Comparison of ENCODE assay signal across 8 cellular contexts in the genomic region with DNA sequence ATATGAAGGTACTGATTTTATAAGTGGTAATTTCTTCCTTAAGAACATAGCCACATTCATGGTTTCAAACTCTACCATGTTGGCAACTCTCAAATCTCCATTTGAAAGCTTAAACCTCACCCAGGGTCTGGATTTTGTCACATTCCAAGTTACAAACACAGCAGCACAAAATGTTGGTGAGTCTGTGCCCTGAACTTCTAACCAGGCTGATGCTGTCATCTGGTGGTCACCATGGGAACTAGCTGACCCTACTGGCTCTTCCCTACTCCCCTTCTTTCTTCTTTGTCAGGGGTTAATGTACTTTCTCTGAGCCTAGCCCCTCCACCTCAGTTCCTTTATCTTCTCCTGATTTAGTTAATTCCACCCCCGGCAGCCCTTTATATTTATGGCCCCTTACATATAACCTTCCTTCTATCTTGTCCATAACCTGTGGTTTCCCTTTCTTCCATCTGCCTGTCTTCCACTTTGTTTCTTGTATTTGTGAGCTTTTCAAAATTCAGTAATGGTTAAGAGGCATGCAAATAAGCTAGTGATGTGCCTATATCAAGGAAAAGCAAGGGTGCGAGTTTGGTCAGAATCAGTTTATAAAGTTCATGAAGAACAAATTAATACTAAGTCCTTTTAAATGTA. TPM values are rescaled to one million over a fixed set of nuclear protein-coding genes. Genes with fewer than 3 reads are reported as not detected.
DNase-seq lines count a peak whose midpoint lies in the region; ATAC-seq and TF ChIP-seq lines count a peak whose summit lies in the region.

No MANE protein-coding gene starts in this region.

- no peaks in the 10 kb centered on the region for H4K20me1 ChIP-seq in SK-N-SH (ENCODE audit: insufficient read depth)

- H3K4me1 ChIP-seq in SK-N-SH (ENCODE audit: control insufficient read depth in 1 of 2, insufficient read depth in 2 of 2, low read depth in 1 of 2, low read length in 1 of 2) = no peaks in the 10 kb centered on the region; a peak in 1 of 4 replicates
- H3K4me1 ChIP-seq in sigmoid colon = peaks cover 0 to 56% (median 36%) of the 10 kb centered on the region in 4 donors

- H3K27me3 ChIP-seq in SK-N-SH (ENCODE audit: insufficient read depth) (no peaks in the 10 kb centered on the region), sigmoid colon (no peaks in the 10 kb centered on the region)

- no peak for TF ChIP-seq POLR2A in sigmoid colon (IDR thresholded peaks at IDR 0.05)

- H3K27ac ChIP-seq in 22Rv1 = no peak overlapping the region
- no peak overlapping the region for H3K27ac ChIP-seq in SK-N-SH (ENCODE audit: low read depth in 2 of 2, low read length in 1 of 2)
- peak overlapping the region; percentile 9 to 75 (median 64) for H3K27ac ChIP-seq in sigmoid colon

- H3K9me3 ChIP-seq in SK-N-SH (no peaks in the 10 kb centered on the region), sigmoid colon (no peaks in the 10 kb centered on the region)

- H3K9me2 ChIP-seq in SK-N-SH = no peaks in the 10 kb centered on the region

- peaks cover 38 to 57% of the 10 kb centered on the region in 2 experiments for H3K36me3 ChIP-seq in SK-N-SH (replicated peaks in 1 of 2; ENCODE audit: control insufficient read depth in 1 of 2, insufficient read depth in 2 of 2, low read length in 1 of 2)
- peaks cover 7 to 46% (median 14%) of the 10 kb centered on the region in 4 donors for H3K36me3 ChIP-seq in sigmoid colon

- H3F3A ChIP-seq in SK-N-SH (replicated peaks; ENCODE audit: insufficient read depth) = no peaks in the 10 kb centered on the region

- H3K4me2 ChIP-seq in SK-N-SH = no peak overlapping the region

- POLR2A ChIA-PET in SK-N-SH (lab: Yijun Ruan, JAX) = no interaction called here

- H2AFZ ChIP-seq in SK-N-SH (ENCODE audit: low read depth) = no peak overlapping the region

- peak; percentile 46 for DNase-seq in SK-N-SH
- peak; percentile 77 for DNase-seq in astrocyte of the hippocampus (ENCODE audit: low read depth, low spot score)
- peak; percentile 43 to 45 for DNase-seq in hippocampal formation (lab: John Stamatoyannopoulos, UW)
- DNase-seq in sigmoid colon = peak; percentile 78

- WGBS in SK-N-SH (ENCODE audit: low lambda C conversion rate) = 81% methylated on average over 2 of the region's 2 CpGs
- 76 to 77% methylated on average over 2 of the region's 2 CpGs for WGBS in sigmoid colon, 2 donors

- CTCF ChIA-PET in SK-N-SH (lab: Yijun Ruan, JAX) = interaction anchor here (0.6 to 8.7 kb wide), 46 partner anchors 8 to 1397 kb away, joined by 3 to 131 read pairs (median 4); a partner anchor contains a TSS

- TF ChIP-seq EP300 in SK-N-SH (IDR thresholded peaks at IDR 0.05; ENCODE audit: borderline replicate concordance in 1 of 2, low read depth in 1 of 2, low read length in 1 of 2) (no peak), sigmoid colon (IDR thresholded peaks at IDR 0.05) (no peak)

- TF ChIP-seq CTCF in 22Rv1 (IDR thresholded peaks at IDR 0.05) (peak; percentile 79), GM12801 (IDR thresholded peaks at IDR 0.05; ENCODE audit: extremely low read depth, insufficient read length) (peak; percentile 80), SK-N-SH (IDR thresholded peaks at IDR 0.05) (peak; percentile 88), sigmoid colon (IDR thresholded peaks at IDR 0.05) (peak; percentile 87 to 97 (median 90))

- no peak overlapping the region for H3K9ac ChIP-seq in SK-N-SH

- ATAC-seq in HG03196 (IDR thresholded peaks at IDR 0.05; ENCODE audit: unreplicated experiment) (peak; percentile 73), HG02981 (IDR thresholded peaks at IDR 0.05; ENCODE audit: unreplicated experiment) (no peak)

- H3K79me2 ChIP-seq in SK-N-SH (ENCODE audit: insufficient read depth) = peaks cover 5% of the 10 kb centered on the region; the same call in 1 of the 2 replicates

- intact Hi-C loops in sigmoid colon (cut with DNase I) = loop anchor here (2.0 to 5.0 kb wide), 5 partner anchors 38 to 338 kb away; no protein-coding TSS in a partner anchor

- no peak overlapping the region for H3K4me3 ChIP-seq in SK-N-SH (ENCODE audit: low read depth in 2 of 2, low read length in 1 of 2)
- no peak overlapping the region for H3K4me3 ChIP-seq in sigmoid colon

- peak; percentile 90 for TF ChIP-seq RAD21 in SK-N-SH (IDR thresholded peaks at IDR 0.05; ENCODE audit: low read length)

TF ChIP-seq in SK-N-SH, 30 proteins besides CTCF, POLR2A, EP300 and RAD21:
- TF ChIP-seq SMC3 (IDR thresholded peaks at IDR 0.05; ENCODE audit: low read depth, low read length) = peak; percentile 94
- TF ChIP-seq, protein P1, sequence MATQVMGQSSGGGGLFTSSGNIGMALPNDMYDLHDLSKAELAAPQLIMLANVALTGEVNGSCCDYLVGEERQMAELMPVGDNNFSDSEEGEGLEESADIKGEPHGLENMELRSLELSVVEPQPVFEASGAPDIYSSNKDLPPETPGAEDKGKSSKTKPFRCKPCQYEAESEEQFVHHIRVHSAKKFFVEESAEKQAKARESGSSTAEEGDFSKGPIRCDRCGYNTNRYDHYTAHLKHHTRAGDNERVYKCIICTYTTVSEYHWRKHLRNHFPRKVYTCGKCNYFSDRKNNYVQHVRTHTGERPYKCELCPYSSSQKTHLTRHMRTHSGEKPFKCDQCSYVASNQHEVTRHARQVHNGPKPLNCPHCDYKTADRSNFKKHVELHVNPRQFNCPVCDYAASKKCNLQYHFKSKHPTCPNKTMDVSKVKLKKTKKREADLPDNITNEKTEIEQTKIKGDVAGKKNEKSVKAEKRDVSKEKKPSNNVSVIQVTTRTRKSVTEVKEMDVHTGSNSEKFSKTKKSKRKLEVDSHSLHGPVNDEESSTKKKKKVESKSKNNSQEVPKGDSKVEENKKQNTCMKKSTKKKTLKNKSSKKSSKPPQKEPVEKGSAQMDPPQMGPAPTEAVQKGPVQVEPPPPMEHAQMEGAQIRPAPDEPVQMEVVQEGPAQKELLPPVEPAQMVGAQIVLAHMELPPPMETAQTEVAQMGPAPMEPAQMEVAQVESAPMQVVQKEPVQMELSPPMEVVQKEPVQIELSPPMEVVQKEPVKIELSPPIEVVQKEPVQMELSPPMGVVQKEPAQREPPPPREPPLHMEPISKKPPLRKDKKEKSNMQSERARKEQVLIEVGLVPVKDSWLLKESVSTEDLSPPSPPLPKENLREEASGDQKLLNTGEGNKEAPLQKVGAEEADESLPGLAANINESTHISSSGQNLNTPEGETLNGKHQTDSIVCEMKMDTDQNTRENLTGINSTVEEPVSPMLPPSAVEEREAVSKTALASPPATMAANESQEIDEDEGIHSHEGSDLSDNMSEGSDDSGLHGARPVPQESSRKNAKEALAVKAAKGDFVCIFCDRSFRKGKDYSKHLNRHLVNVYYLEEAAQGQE (IDR thresholded peaks at IDR 0.05; ENCODE audit: low read depth, low read length) = no peak
- TF ChIP-seq TCF12 (IDR thresholded peaks at IDR 0.05) = peak; percentile 23; the same call in 1 of the 2 replicates

RNA-seq across cellular contexts. Expression of a gene that starts 35.9 kb away (rescaled TPM):
- polyA plus RNA-seq in SK-N-SH (2012; rRNA removed) (15.3 and 28.7 TPM in 2 replicates), sigmoid colon (1 to 10 TPM; 3.9 to 8.5 (median 4.2) TPM)
- polyA plus RNA-seq in SK-N-SH (2012; cell fraction: cytosol; rRNA removed) = 15.7 and 16.6 TPM in 2 replicates
- polyA plus RNA-seq in SK-N-SH (2012; cell fraction: nucleus; rRNA removed) = 5.2 and 11.8 TPM in 2 replicates
- total RNA-seq in sigmoid colon = 10 to 100 TPM; 48.4 to 84.3 (median 62.5) TPM

Comparison
In these comparisons a context has a peak if more than half of its experiments do, and no peak if none do; other contexts are left out.
1. H3K27ac ChIP-seq: peak in sigmoid colon (4 of 4); none in 22Rv1 (single experiment) and SK-N-SH (0 of 2).
2. Peak in every context shown above with its lines, with median percentiles within 50 percentile points of each other: CTCF ChIP-seq and DNase-seq.